8 cellular contexts compared by ENCODE assay signal in genomic region chr6:53794073-53794719, GRCh38. TPM values are rescaled to one million over a fixed set of nuclear protein-coding genes. Genes with fewer than 3 reads are reported as not detected.
DNase-seq lines count a peak whose midpoint lies in the region; ATAC-seq lines count a peak whose summit lies in the region.

No MANE protein-coding gene starts in this region.

- no peaks in the 10 kb centered on the region for H3K9me3 ChIP-seq in CD8-positive, alpha-beta memory T cell (ENCODE audit: low read length)

- POLR2A ChIA-PET in CD8-positive, alpha-beta memory T cell (lab: Charles Lee) = no interaction called here

- H3K27ac ChIP-seq in CD8-positive, alpha-beta memory T cell (ENCODE audit: low read depth, low read length) = peak overlapping the region; percentile 2

- DNase-seq in CD8-positive, alpha-beta memory T cell = peak; percentile 21 to 71 (median 46)
- DNase-seq in NOMO-1 treated with DMSO at 0.1 percent for 48 hours (lab: John Stamatoyannopoulos, UW; ENCODE audit: unreplicated experiment) (peak; percentile 74), fibroblast of gingiva (ENCODE audit: low read depth) (peak; percentile 65), naive B cell (no peak), stromal cell of bone marrow (ENCODE audit: low read depth) (peak; percentile 62)
- DNase-seq in activated T-cell treated with anti-CD3 and anti-CD28 coated beads, Interleukin-2, amount 50 U/mL, for 72 hours = peak; percentile 62 to 71

- ATAC-seq in GM19372 (IDR thresholded peaks at IDR 0.05; ENCODE audit: low read depth, unreplicated experiment) = peak; percentile 44
- peak; percentile 46 for ATAC-seq in HG03439 (IDR thresholded peaks at IDR 0.05; ENCODE audit: unreplicated experiment)
- ATAC-seq in activated T-cell treated with anti-CD3 and anti-CD28 coated beads, Interleukin-2, amount 50 U/mL, for 72 hours (replicated peaks in 1 of 2) = peak; percentile 71 to 75
- ATAC-seq in naive B cell (ENCODE audit: low read depth in 2 of 2) = peak; percentile 58

- no peaks in the 10 kb centered on the region for H3K36me3 ChIP-seq in CD8-positive, alpha-beta memory T cell (ENCODE audit: insufficient read depth, low read length)

- peaks cover 6% of the 10 kb centered on the region for H3K27me3 ChIP-seq in CD8-positive, alpha-beta memory T cell (ENCODE audit: insufficient read depth, low read length, poor library complexity, severe bottlenecking)

- peaks cover 21% of the 10 kb centered on the region for H3K4me1 ChIP-seq in CD8-positive, alpha-beta memory T cell (ENCODE audit: insufficient read depth, low read length)

- H3K36me3 Mint-ChIP-seq in CD8-positive, alpha-beta memory T cell = peaks cover 0 to 9% (median 0%) of the 10 kb centered on the region in 3 donors
- H3K36me3 Mint-ChIP-seq in activated T-cell treated with anti-CD3 and anti-CD28 coated beads, Interleukin-2, amount 50 U/mL, for 72 hours (ENCODE audit: insufficient read depth in 2 of 2) = peaks cover 0 to 4% of the 10 kb centered on the region in 2 donors
- H3K36me3 Mint-ChIP-seq in naive B cell = peaks cover 0 to under 1% of the 10 kb centered on the region in 2 donors

- peaks cover 0 to 2% (median 1%) of the 10 kb centered on the region in 5 donors for H3K9me3 Mint-ChIP-seq in CD8-positive, alpha-beta memory T cell
- H3K9me3 Mint-ChIP-seq in activated T-cell treated with anti-CD3 and anti-CD28 coated beads, Interleukin-2, amount 50 U/mL, for 72 hours = no peaks in the 10 kb centered on the region
- H3K9me3 Mint-ChIP-seq in naive B cell = peaks cover 0 to 4% (median 0%) of the 10 kb centered on the region in 7 donors

- H3K27me3 Mint-ChIP-seq in CD8-positive, alpha-beta memory T cell = peaks cover 22 to 37% of the 10 kb centered on the region in 2 donors
- H3K27me3 Mint-ChIP-seq in activated T-cell treated with anti-CD3 and anti-CD28 coated beads, Interleukin-2, amount 50 U/mL, for 72 hours (ENCODE audit: low read depth) = peaks cover 45% of the 10 kb centered on the region
- no peaks in the 10 kb centered on the region for H3K27me3 Mint-ChIP-seq in naive B cell

- CTCF ChIA-PET in CD8-positive, alpha-beta memory T cell (lab: Charles Lee) = interaction anchor here (1.1 to 1.7 kb wide), 4 partner anchors 75 to 256 kb away, joined by 3 to 4 read pairs (median 4); no protein-coding TSS in a partner anchor

- peak overlapping the region; percentile 71 to 93 (median 92) for H3K27ac Mint-ChIP-seq in CD8-positive, alpha-beta memory T cell
- peak overlapping the region; percentile 38 for H3K27ac Mint-ChIP-seq in activated T-cell treated with anti-CD3 and anti-CD28 coated beads, Interleukin-2, amount 50 U/mL, for 72 hours
- H3K27ac Mint-ChIP-seq in naive B cell = peak overlapping the region; percentile 58 to 97 (median 86)

- peaks cover 29 to 37% (median 29%) of the 10 kb centered on the region in 3 donors for H3K4me1 Mint-ChIP-seq in CD8-positive, alpha-beta memory T cell
- H3K4me1 Mint-ChIP-seq in activated T-cell treated with anti-CD3 and anti-CD28 coated beads, Interleukin-2, amount 50 U/mL, for 72 hours (ENCODE audit: low read depth) = peaks cover 28% of the 10 kb centered on the region
- H3K4me1 Mint-ChIP-seq in naive B cell = peaks cover 29 to 33% (median 32%) of the 10 kb centered on the region in 3 donors

- H3K4me3 Mint-ChIP-seq in CD8-positive, alpha-beta memory T cell = peak overlapping the region; percentile 90 to 99 (median 97)
- H3K4me3 Mint-ChIP-seq in activated T-cell treated with anti-CD3 and anti-CD28 coated beads, Interleukin-2, amount 50 U/mL, for 72 hours = peak overlapping the region; percentile 97 to 98
- H3K4me3 Mint-ChIP-seq in naive B cell = peak overlapping the region; percentile 97 to 99 (median 98)

- H3K4me3 ChIP-seq in CD8-positive, alpha-beta memory T cell (ENCODE audit: low read length) = peak overlapping the region; percentile 82

RNA-seq across cellular contexts. Expression of gene LRRC1, which starts 0.6 kb away (rescaled TPM):
- total RNA-seq in CD8-positive, alpha-beta memory T cell = 1 to 10 TPM; 2.4 to 2.5 TPM
- 1.6 TPM for polyA plus RNA-seq in CD8-positive, alpha-beta memory T cell
- 1 to 10 TPM; 3.6 to 4.4 TPM for total RNA-seq in activated T-cell treated with anti-CD3 and anti-CD28 coated beads, Interleukin-2, amount 50 U/mL, for 72 hours
- 1 to 10 TPM; 1.8 to 7.1 (median 3.7) TPM for polyA plus RNA-seq in naive B cell (ENCODE audit: low read depth in 6 of 6)

Comparison
In these comparisons a context has a peak if more than half of its experiments do, and no peak if none do; other contexts are left out.
1. H3K27ac Mint-ChIP-seq: peak in every context shown above with its lines; median percentile 92 in CD8-positive, alpha-beta memory T cell; 86 in naive B cell; 38 in activated T-cell treated with anti-CD3 and anti-CD28 coated beads, Interleukin-2, amount 50 U/mL, for 72 hours.